Comparison of ENCODE assay signal across 16 cellular contexts in the genomic region with DNA sequence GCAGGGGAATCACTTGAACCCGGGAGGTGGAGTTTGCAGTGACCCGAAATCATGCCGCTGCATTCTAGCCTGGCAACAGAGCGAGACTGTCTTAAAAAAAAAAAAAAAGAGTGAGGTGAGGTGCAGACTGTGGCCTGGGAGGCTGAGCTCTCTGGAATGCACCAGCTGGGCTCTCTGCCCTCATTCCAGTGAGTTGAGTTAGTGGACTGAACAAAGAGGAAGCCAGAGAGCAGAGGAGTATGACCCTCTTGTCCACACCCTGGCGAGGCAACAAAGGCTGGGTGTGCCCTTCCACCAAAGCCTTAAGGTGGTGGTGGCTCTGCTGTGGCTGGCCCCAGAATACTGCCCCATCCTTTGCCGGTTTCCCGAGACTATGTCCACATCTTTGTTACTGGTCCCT.
DNase-seq lines count a peak whose midpoint lies in the region; ATAC-seq and TF ChIP-seq lines count a peak whose summit lies in the region.
"Had no signal": no experiment of that assay in that cellular context is flagged by ENCODE, and none has a peak within 500 bp of the region (broad histone marks: within the 10 kb centered on the region; RNA-seq: fewer than 3 reads in every experiment).

No MANE protein-coding gene starts in this region.

- no peaks in the 10 kb centered on the region for H3K9me3 ChIP-seq in body of pancreas
- H3K9me3 ChIP-seq: adrenal gland had no signal

- ATAC-seq in Right ventricle myocardium inferior, result peak; percentile 83
- ATAC-seq in body of pancreas, result peak; percentile 15
- ATAC-seq in activated CD8-positive, alpha-beta T cell treated with anti-CD3 and anti-CD28 coated beads, Interleukin-2, amount 10 ng/mL, durations not matched to agents 7 days and 5 days, result no peak
- ATAC-seq: T-helper 17 cell had no signal

- CTCF ChIA-PET in activated CD8-positive, alpha-beta T cell treated with anti-CD3 and anti-CD28 coated beads, Interleukin-2, amount 10 ng/mL, durations not matched to agents 7 days and 5 days (lab: Charles Lee), result no interaction called here

- no peaks in the 10 kb centered on the region for H3K4me1 ChIP-seq in body of pancreas
- H3K4me1 ChIP-seq: adrenal gland had no signal

- no peaks in the 10 kb centered on the region for H3K36me3 Mint-ChIP-seq in activated CD8-positive, alpha-beta T cell treated with anti-CD3 and anti-CD28 coated beads, Interleukin-2, amount 10 ng/mL, durations not matched to agents 7 days and 5 days (ENCODE audit: low read depth)
- H3K36me3 Mint-ChIP-seq in activated naive CD8-positive, alpha-beta T cell treated with anti-CD3 and anti-CD28 coated beads for 36 hours, result no peaks in the 10 kb centered on the region
- H3K36me3 Mint-ChIP-seq in chondrocyte (ENCODE audit: low read depth), result no peaks in the 10 kb centered on the region

- no peak overlapping the region for H3K27ac Mint-ChIP-seq in activated CD8-positive, alpha-beta T cell treated with anti-CD3 and anti-CD28 coated beads, Interleukin-2, amount 10 ng/mL, durations not matched to agents 7 days and 5 days
- no peak overlapping the region for H3K27ac Mint-ChIP-seq in activated naive CD8-positive, alpha-beta T cell treated with anti-CD3 and anti-CD28 coated beads for 36 hours
- no peak overlapping the region for H3K27ac Mint-ChIP-seq in chondrocyte (ENCODE audit: unreplicated experiment)
- H3K27ac Mint-ChIP-seq: nephron, T-helper 17 cell had no signal

- H3K27me3 ChIP-seq in body of pancreas, result no peaks in the 10 kb centered on the region
- H3K27me3 ChIP-seq: adrenal gland had no signal

- intact Hi-C loops in Right ventricle myocardium inferior (cut with DNase I), result no loop called here
- intact Hi-C loops in cardiac septum (cut with DNase I), result no loop called here
- intact Hi-C loops in body of pancreas (cut with DNase I), result no loop called here

- TF ChIP-seq POLR2A in body of pancreas (IDR thresholded peaks at IDR 0.05), result no peak

- DNase-seq in Right ventricle myocardium inferior (ENCODE audit: missing footprints), result no peak
- DNase-seq in cardiac septum (ENCODE audit: low spot score), result no peak
- DNase-seq in body of pancreas, result peak in 1 of 4 donors; percentile 20
- peak; percentile 35 for DNase-seq in kidney glomerular epithelial cell (lab: John Stamatoyannopoulos, UW)
- DNase-seq in activated CD8-positive, alpha-beta T cell treated with anti-CD3 and anti-CD28 coated beads, Interleukin-2, amount 10 ng/mL, durations not matched to agents 7 days and 5 days, result no peak
- DNase-seq in activated naive CD8-positive, alpha-beta T cell treated with anti-CD3 and anti-CD28 coated beads for 36 hours, result no peak
- DNase-seq in chondrocyte (ENCODE audit: low spot score), result no peak
- no peak for DNase-seq in NCI-H2196 (lab: John Stamatoyannopoulos, UW; ENCODE audit: unreplicated experiment)
- DNase-seq: activated CD4-positive, CD25-positive, alpha-beta regulatory T cell treated with anti-CD3 and anti-CD28 coated beads, Interleukin-2, amount 50 U/mL, for 72 hours; activated T-cell treated with anti-CD3 and anti-CD28 coated beads, Interleukin-2, amount 50 U/mL, for 1 hour; adrenal gland; dermis blood vessel endothelial cell; foreskin melanocyte; NCI-H510A treated with DMSO at 0.1 percent for 48 hours; T-helper 17 cell had no signal

- peaks cover 6% of the 10 kb centered on the region for H3K27me3 Mint-ChIP-seq in activated CD8-positive, alpha-beta T cell treated with anti-CD3 and anti-CD28 coated beads, Interleukin-2, amount 10 ng/mL, durations not matched to agents 7 days and 5 days (ENCODE audit: low read depth)
- H3K27me3 Mint-ChIP-seq in activated naive CD8-positive, alpha-beta T cell treated with anti-CD3 and anti-CD28 coated beads for 36 hours, result no peaks in the 10 kb centered on the region
- no peaks in the 10 kb centered on the region for H3K27me3 Mint-ChIP-seq in chondrocyte (ENCODE audit: low read depth)

- no peak overlapping the region for H3K4me3 ChIP-seq in body of pancreas
- H3K4me3 ChIP-seq: adrenal gland had no signal

- no peak overlapping the region for H3K27ac ChIP-seq in body of pancreas
- H3K27ac ChIP-seq: adrenal gland had no signal

- TF ChIP-seq CTCF in body of pancreas (IDR thresholded peaks at IDR 0.05) (no peak), chondrocyte (IDR thresholded peaks at IDR 0.05) (no peak)

- H3K4me3 Mint-ChIP-seq in activated CD8-positive, alpha-beta T cell treated with anti-CD3 and anti-CD28 coated beads, Interleukin-2, amount 10 ng/mL, durations not matched to agents 7 days and 5 days, result no peak overlapping the region
- H3K4me3 Mint-ChIP-seq in activated naive CD8-positive, alpha-beta T cell treated with anti-CD3 and anti-CD28 coated beads for 36 hours, result no peak overlapping the region
- no peak overlapping the region for H3K4me3 Mint-ChIP-seq in chondrocyte (ENCODE audit: unreplicated experiment)
- H3K4me3 Mint-ChIP-seq: nephron, T-helper 17 cell had no signal

- no peaks in the 10 kb centered on the region for H3K4me1 Mint-ChIP-seq in activated CD8-positive, alpha-beta T cell treated with anti-CD3 and anti-CD28 coated beads, Interleukin-2, amount 10 ng/mL, durations not matched to agents 7 days and 5 days (ENCODE audit: low read depth)
- no peaks in the 10 kb centered on the region for H3K4me1 Mint-ChIP-seq in activated naive CD8-positive, alpha-beta T cell treated with anti-CD3 and anti-CD28 coated beads for 36 hours
- peaks cover 14% of the 10 kb centered on the region for H3K4me1 Mint-ChIP-seq in chondrocyte (ENCODE audit: low read depth)
- H3K4me1 Mint-ChIP-seq: nephron had no signal

- H3K36me3 ChIP-seq in body of pancreas (replicated peaks in 1 of 2; ENCODE audit: insufficient read depth in 1 of 2, low read depth in 2 of 2), result no peaks in the 10 kb centered on the region
- H3K36me3 ChIP-seq: adrenal gland had no signal

- POLR2A ChIA-PET in activated CD8-positive, alpha-beta T cell treated with anti-CD3 and anti-CD28 coated beads, Interleukin-2, amount 10 ng/mL, durations not matched to agents 7 days and 5 days (lab: Charles Lee), result no interaction called here

- H3K9me3 Mint-ChIP-seq in activated CD8-positive, alpha-beta T cell treated with anti-CD3 and anti-CD28 coated beads, Interleukin-2, amount 10 ng/mL, durations not matched to agents 7 days and 5 days (ENCODE audit: insufficient read depth), result no peaks in the 10 kb centered on the region
- H3K9me3 Mint-ChIP-seq in activated naive CD8-positive, alpha-beta T cell treated with anti-CD3 and anti-CD28 coated beads for 36 hours, result peaks cover under 1% of the 10 kb centered on the region
- no peaks in the 10 kb centered on the region for H3K9me3 Mint-ChIP-seq in chondrocyte (ENCODE audit: low read depth)
- H3K9me3 Mint-ChIP-seq: nephron had no signal

- WGBS in body of pancreas, 2 donors, result 84 to 85% methylated on average over 7 of the region's 7 CpGs
